Comparison of ENCODE assay signal across 8 cellular contexts in genomic region chr2:176270100-176270750, GRCh38. TPM values are rescaled to one million over a fixed set of nuclear protein-coding genes. Genes with fewer than 3 reads are reported as not detected.
DNase-seq lines count a peak whose midpoint lies in the region; ATAC-seq, FAIRE-seq and TF ChIP-seq lines count a peak whose summit lies in the region.

No MANE protein-coding gene starts in this region.

- ATAC-seq in HepG2, result no peak

- in situ Hi-C loops in HepG2 (cut with HindIII; ENCODE audit: extremely low pct_ligation_motif_present, low pct_unique_long_range_greater_than_20kb), result no loop called here

- H3K9me3 Mint-ChIP-seq in activated naive CD4-positive, alpha-beta T cell treated with anti-CD3 and anti-CD28 coated beads, Interleukin-2, amount 10 ng/mL, durations not matched to agents 7 days and 5 days, result no peaks in the 10 kb centered on the region
- no peaks in the 10 kb centered on the region for H3K9me3 Mint-ChIP-seq in type B pancreatic cell

- H3K27me3 ChIP-seq in adipocyte (replicated peaks; ENCODE audit: control insufficient read depth, insufficient read depth, low read length) (no peaks in the 10 kb centered on the region), HepG2 (ENCODE audit: control insufficient read depth in 1 of 2, insufficient read depth in 2 of 2, low read length in 2 of 2) (no peaks in the 10 kb centered on the region; a peak in 2 of 5 replicates)

- no peak for TF ChIP-seq EP300 in HepG2 (IDR thresholded peaks at IDR 0.05; ENCODE audit: low read depth in 2 of 2, low read length in 2 of 2)
- no peak for TF ChIP-seq EP300 in HepG2 (CRISPR knock-in tag; IDR thresholded peaks at IDR 0.05; ENCODE audit: borderline replicate concordance)

- H3K36me3 ChIP-seq in adipocyte (ENCODE audit: control insufficient read depth, insufficient read depth, low read length, severe bottlenecking), result peaks cover 5% of the 10 kb centered on the region
- H3K36me3 ChIP-seq in HepG2 (replicated peaks in 1 of 2; ENCODE audit: control insufficient read depth in 1 of 2, insufficient read depth in 2 of 2, low read length in 2 of 2), result no peaks in the 10 kb centered on the region

- POLR2A ChIA-PET in HepG2 (lab: Yijun Ruan, JAX), result interaction anchor here (1.7 kb wide), 1 partner anchor 83 kb away, joined by 9 read pairs; no protein-coding TSS in a partner anchor

- peaks cover 6% of the 10 kb centered on the region for H3K27me3 Mint-ChIP-seq in activated naive CD4-positive, alpha-beta T cell treated with anti-CD3 and anti-CD28 coated beads, Interleukin-2, amount 10 ng/mL, durations not matched to agents 7 days and 5 days
- peaks cover 8% of the 10 kb centered on the region for H3K27me3 Mint-ChIP-seq in type B pancreatic cell

- peak overlapping the region; percentile 89 for H3K27ac ChIP-seq in HepG2 (ENCODE audit: extremely low read length, insufficient read depth, low read length)

- peak; percentile 20 for DNase-seq in activated naive CD4-positive, alpha-beta T cell treated with anti-CD3 and anti-CD28 coated beads, Interleukin-2, amount 10 ng/mL, durations not matched to agents 7 days and 5 days
- no peak for DNase-seq in activated naive CD4-positive, alpha-beta T cell treated with anti-CD3 and anti-CD28 coated beads, Interleukin-2, amount 50 U/mL, for 16 hours
- DNase-seq in adipocyte (ENCODE audit: low read depth), result peak; percentile 29
- DNase-seq in HepG2 (ENCODE audit: low spot score), result no peak
- no peak for DNase-seq in type B pancreatic cell (ENCODE audit: extremely low spot score, unreplicated experiment)
- no peak for DNase-seq in NCI-H748 treated with DMSO at 0.1 percent for 48 hours (lab: John Stamatoyannopoulos, UW)
- DNase-seq in NCI-H1105 (lab: John Stamatoyannopoulos, UW), result no peak
- DNase-seq in EL, result no peak

- peak overlapping the region; percentile 95 for H3K9ac ChIP-seq in adipocyte (ENCODE audit: low read length)
- H3K9ac ChIP-seq in HepG2 (ENCODE audit: insufficient read depth, low read depth, low read length), result peak overlapping the region; percentile 93

- H3K27ac Mint-ChIP-seq in activated naive CD4-positive, alpha-beta T cell treated with anti-CD3 and anti-CD28 coated beads, Interleukin-2, amount 10 ng/mL, durations not matched to agents 7 days and 5 days, result peak overlapping the region; percentile 81
- peak overlapping the region; percentile 89 for H3K27ac Mint-ChIP-seq in type B pancreatic cell

- no peak for TF ChIP-seq RAD21 in HepG2 (CRISPR knock-in tag; IDR thresholded peaks at IDR 0.05)

- WGBS in HepG2 (ENCODE audit: low lambda C conversion rate), result 38% methylated on average over 18 of the region's 18 CpGs

- no TSS peak for BruUV-seq in HepG2 (replicated peaks; lab: Mats Ljungman, UMichigan)

- peak overlapping the region; percentile 78 for H3K4me2 ChIP-seq in HepG2 (ENCODE audit: low read depth, low read length)

- H3K4me1 ChIP-seq in adipocyte (ENCODE audit: control insufficient read depth, insufficient read depth, low read length) (peaks cover 7% of the 10 kb centered on the region), HepG2 (ENCODE audit: insufficient read depth, low read length) (peaks cover 33% of the 10 kb centered on the region)

- FAIRE-seq in HepG2 (lab: Jason Lieb, UNC), result no peak

- intact Hi-C loops in HepG2 (cut with micrococcal nuclease; ENCODE audit: unreplicated experiment), result no loop called here

- 0 out of 2 replicates have a peak, but pooled peaks cover 3% of the 10 kb centered on the region for H4K20me1 ChIP-seq in HepG2 (ENCODE audit: insufficient read depth, low read length)

- peak overlapping the region; percentile 89 for H3K4me3 ChIP-seq in adipocyte (ENCODE audit: low read length)
- H3K4me3 ChIP-seq in HepG2 (replicated peaks in 1 of 3; ENCODE audit: insufficient read depth in 1 of 3, low read depth in 2 of 3, low read length in 3 of 3), result peak overlapping the region; percentile 89 to 100 (median 99)

- peaks cover 4% of the 10 kb centered on the region for H3K36me3 Mint-ChIP-seq in activated naive CD4-positive, alpha-beta T cell treated with anti-CD3 and anti-CD28 coated beads, Interleukin-2, amount 10 ng/mL, durations not matched to agents 7 days and 5 days
- peaks cover 4% of the 10 kb centered on the region for H3K36me3 Mint-ChIP-seq in type B pancreatic cell

- CTCF ChIA-PET in activated naive CD4-positive, alpha-beta T cell treated with anti-CD3 and anti-CD28 coated beads, Interleukin-2, amount 10 ng/mL, durations not matched to agents 7 days and 5 days (lab: Charles Lee), result interaction anchor here (1.4 kb wide), 1 partner anchor 185 kb away, joined by 5 read pairs; no protein-coding TSS in a partner anchor
- CTCF ChIA-PET in HepG2 (lab: Yijun Ruan, JAX; ENCODE audit: low intra/inter-chr PET ratio, low total read pairs), result no interaction called here

- peak overlapping the region; percentile 96 for H3K4me3 Mint-ChIP-seq in activated naive CD4-positive, alpha-beta T cell treated with anti-CD3 and anti-CD28 coated beads, Interleukin-2, amount 10 ng/mL, durations not matched to agents 7 days and 5 days
- peak overlapping the region; percentile 97 for H3K4me3 Mint-ChIP-seq in type B pancreatic cell

- peaks cover 14% of the 10 kb centered on the region for H3K4me1 Mint-ChIP-seq in activated naive CD4-positive, alpha-beta T cell treated with anti-CD3 and anti-CD28 coated beads, Interleukin-2, amount 10 ng/mL, durations not matched to agents 7 days and 5 days
- H3K4me1 Mint-ChIP-seq in type B pancreatic cell (ENCODE audit: unreplicated experiment), result peaks cover 9% of the 10 kb centered on the region

- peak overlapping the region; percentile 29 for H2AFZ ChIP-seq in HepG2 (ENCODE audit: low read length)

- peaks cover 52% of the 10 kb centered on the region for H3K79me2 ChIP-seq in HepG2 (ENCODE audit: insufficient read depth, low read length)

- H3K9me3 ChIP-seq in adipocyte (ENCODE audit: control insufficient read depth, low read length) (no peaks in the 10 kb centered on the region), HepG2 (ENCODE audit: low read length) (no peaks in the 10 kb centered on the region)

- TF ChIP-seq CTCF in HepG2 (CRISPR knock-in tag; IDR thresholded peaks at IDR 0.05) (no peak), type B pancreatic cell (conservative IDR thresholded peaks at IDR 0.05) (no peak)

- TF ChIP-seq POLR2A in HepG2 (IDR thresholded peaks at IDR 0.05; ENCODE audit: insufficient read depth in 1 of 2, low read depth in 2 of 2, low read length in 2 of 2), result no peak

TF ChIP-seq in HepG2, 621 proteins besides CTCF, POLR2A, EP300 and RAD21:
- peak; percentile 66 for TF ChIP-seq ZNF770 (CRISPR knock-in tag; IDR thresholded peaks at IDR 0.05)
- no peak for TF ChIP-seq IKZF4 (CRISPR knock-in tag; IDR thresholded peaks at IDR 0.05; ENCODE audit: borderline replicate concordance, low read depth, not compliant biosample characterization)
- TF ChIP-seq BHLHE40 (IDR thresholded peaks at IDR 0.05; ENCODE audit: low read length), result no peak
- peak; percentile 89 for TF ChIP-seq ZNF460 (CRISPR knock-in tag; IDR thresholded peaks at IDR 0.05; ENCODE audit: borderline replicate concordance)
- peak; percentile 17; the same call in 1 of the 2 replicates for TF ChIP-seq HDAC2 (CRISPR knock-in tag; IDR thresholded peaks at IDR 0.05)

RNA-seq across cellular contexts. Expression of gene MTX2, which starts 1.0 kb away (rescaled TPM):
- total RNA-seq in HepG2 (2016; rRNA removed; fragmentation: Illumina TruSeq; extraction: Trizol) (75.7 and 96.1 TPM in 2 replicates), type B pancreatic cell (ENCODE audit: low replicate concordance) (30.2 TPM in 2 replicates)
- 36.5 and 38.2 TPM in 2 replicates for total RNA-seq in HepG2 (2016; cell fraction: cytosol; rRNA removed; fragmentation: Illumina TruSeq; extraction: Trizol; ENCODE audit: low read depth)
- 81.2 and 98.9 TPM in 2 replicates for total RNA-seq in HepG2 (2016; cell fraction: insoluble cytoplasmic fraction; rRNA removed; fragmentation: Illumina TruSeq; extraction: Trizol)
- 49.0 and 56.5 TPM in 2 replicates for total RNA-seq in HepG2 (2016; cell fraction: membrane; rRNA removed; fragmentation: Illumina TruSeq; extraction: Trizol)
- 44.7 and 45.5 TPM in 2 replicates for total RNA-seq in HepG2 (2016; cell fraction: nucleus; rRNA removed; fragmentation: Illumina TruSeq; extraction: Trizol)
- polyA plus RNA-seq in HepG2 (2011; rRNA removed), result 41.7 and 58.1 TPM in 2 replicates
- polyA plus RNA-seq in HepG2 (2011; cell fraction: cytosol; rRNA removed), result 31.6 and 41.3 TPM in 2 replicates
- polyA plus RNA-seq in HepG2 (2011; cell fraction: nucleus; rRNA removed), result 22.5 and 24.2 TPM in 2 replicates
- polyA plus RNA-seq in HepG2 (2012), result 42.9 and 46.0 TPM in 2 replicates
- polyA plus RNA-seq in HepG2 (2016; cell fraction: cytosol; fragmentation: Illumina TruSeq; extraction: Trizol; ENCODE audit: low read depth), result 18.6 and 23.0 TPM in 2 replicates
- polyA plus RNA-seq in HepG2 (2016; cell fraction: insoluble cytoplasmic fraction; fragmentation: Illumina TruSeq; extraction: Trizol; ENCODE audit: low read depth), result 125 and 129 TPM in 2 replicates
- polyA plus RNA-seq in HepG2 (2016; cell fraction: membrane; fragmentation: Illumina TruSeq; extraction: Trizol; ENCODE audit: low read depth), result 34.2 and 41.7 TPM in 2 replicates
- 98.2 and 104 TPM in 2 replicates for polyA plus RNA-seq in HepG2 (2016; cell fraction: nucleus; fragmentation: Illumina TruSeq; extraction: Trizol; ENCODE audit: insufficient read depth, low read depth)
- polyA minus RNA-seq in HepG2 (2011; rRNA and poly(A)+ RNA removed; ENCODE audit: low replicate concordance), result 4.1 and 10.8 TPM in 2 replicates
- polyA minus RNA-seq in HepG2 (2011; cell fraction: cytosol; rRNA and poly(A)+ RNA removed), result 13.0 and 17.6 TPM in 2 replicates
- polyA minus RNA-seq in HepG2 (2011; cell fraction: nucleus; rRNA and poly(A)+ RNA removed), result 19.5 and 21.0 TPM in 2 replicates

Comparison
In these comparisons a context has a peak if more than half of its experiments do, and no peak if none do; other contexts are left out.
1. DNase-seq: peak in activated naive CD4-positive, alpha-beta T cell treated with anti-CD3 and anti-CD28 coated beads, Interleukin-2, amount 10 ng/mL, durations not matched to agents 7 days and 5 days (single experiment) and adipocyte (single experiment); none in activated naive CD4-positive, alpha-beta T cell treated with anti-CD3 and anti-CD28 coated beads, Interleukin-2, amount 50 U/mL, for 16 hours (single experiment), HepG2 (single experiment), type B pancreatic cell (single experiment), NCI-H748 treated with DMSO at 0.1 percent for 48 hours (single experiment), NCI-H1105 (single experiment) and EL (single experiment).